In the genomic region with DNA sequence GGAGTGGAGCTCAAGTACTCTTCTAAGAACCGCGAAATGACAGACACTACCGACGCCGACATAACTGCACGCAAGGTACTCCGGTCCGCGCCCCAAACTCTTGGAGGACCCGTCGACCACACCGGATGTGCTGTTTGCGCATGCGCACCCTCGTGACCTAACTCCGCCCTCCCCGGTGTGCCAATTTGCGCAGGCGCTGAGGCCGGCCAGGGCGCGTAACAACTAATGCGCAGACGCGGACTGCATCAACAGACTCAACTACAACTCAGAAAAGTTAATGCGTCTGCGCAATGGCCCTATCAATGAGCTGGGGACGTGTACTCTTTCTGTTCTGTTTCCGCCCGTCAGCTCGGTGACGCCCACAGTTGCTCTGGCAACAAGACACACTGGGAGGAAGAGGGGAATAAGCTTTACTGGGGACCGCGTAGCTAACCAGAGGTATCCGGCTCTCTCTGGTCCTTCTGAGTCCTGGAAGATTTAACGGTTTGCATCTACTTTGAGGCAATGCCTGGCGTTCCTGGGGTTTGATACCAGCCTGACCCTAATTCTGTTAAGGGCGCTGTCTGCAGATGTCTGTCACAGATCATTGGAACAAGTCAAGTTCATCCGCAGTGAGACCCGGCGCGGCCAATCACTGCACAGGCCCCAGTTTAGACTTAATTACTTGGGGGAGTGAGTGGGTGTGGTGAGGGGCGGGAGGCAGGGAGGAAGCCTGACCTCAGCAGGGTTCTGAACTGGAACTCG, we compare ENCODE assay signal across 8 cellular contexts. TPM values are rescaled to one million over a fixed set of nuclear protein-coding genes. Genes with fewer than 3 reads are reported as not detected.
DNase-seq lines count a peak whose midpoint lies in the region; ATAC-seq and TF ChIP-seq lines count a peak whose summit lies in the region.

A gene (minus strand): TSS at position 129 of the 744 bp plus-strand sequence. CDS start 67 bp downstream, at position 62.

- TF ChIP-seq POLR2A in heart left ventricle (IDR thresholded peaks at IDR 0.05) = peak in 1 of 2 donors; percentile 82

- H3K4me1 Mint-ChIP-seq in type B pancreatic cell (ENCODE audit: unreplicated experiment) = peaks cover 34% of the 10 kb centered on the region

- intact Hi-C loops in T-helper 1 cell treated with Interleukin-12 subunit alpha and Interleukin-12 subunit beta and Interleukin-4 antibody, amounts not matched to agents 30 ng/mL and 1 ng/mL, for 36 hours (cut with micrococcal nuclease) = loop anchor here (1.0 to 10.0 kb wide), 22 partner anchors 9 to 1207 kb away; a partner anchor contains a TSS
- intact Hi-C loops in heart left ventricle (cut with DNase I) = loop anchor here in 1 of 10 donors (5.0 kb wide), 1 partner anchor 178 kb away; a partner anchor contains a TSS

- H3K27ac Mint-ChIP-seq in type B pancreatic cell = peak within 1 kb of the TSS; percentile 96

- peak within 1 kb of the TSS; percentile 29 to 94 (median 91) for H3K27ac ChIP-seq in heart left ventricle

- H3K9me3 Mint-ChIP-seq in type B pancreatic cell = no peaks in the 10 kb centered on the region

- H3K36me3 Mint-ChIP-seq in type B pancreatic cell = peaks cover 15% of the 10 kb centered on the region

- peak within 1 kb of the TSS; percentile 93 for H3K4me3 Mint-ChIP-seq in type B pancreatic cell

- H3K4me1 ChIP-seq in heart left ventricle = peaks cover 0 to 52% (median 41%) of the 10 kb centered on the region in 12 donors

- H3K36me3 ChIP-seq in heart left ventricle = peaks cover 0 to 10% (median 0%) of the 10 kb centered on the region in 9 donors

- DNase-seq in GM13976 (ENCODE audit: low spot score) = peak; percentile 98
- DNase-seq in NCI-H146 treated with DMSO at 0.1 percent for 48 hours (lab: John Stamatoyannopoulos, UW; ENCODE audit: unreplicated experiment) = peak; percentile 97
- peak; percentile 99 for DNase-seq in amniotic epithelial cell (ENCODE audit: low read depth)
- peak; percentile 98 to 100 (median 98) for DNase-seq in heart left ventricle
- DNase-seq in pons (ENCODE audit: low spot score) = peak; percentile 100
- DNase-seq in type B pancreatic cell (ENCODE audit: extremely low spot score, unreplicated experiment) = peak; percentile 100

- peak; percentile 89 for ATAC-seq in HG02870 (IDR thresholded peaks at IDR 0.05; ENCODE audit: unreplicated experiment)
- peak; percentile 99 for ATAC-seq in heart left ventricle

- no peaks in the 10 kb centered on the region for H3K27me3 ChIP-seq in heart left ventricle

- TF ChIP-seq CTCF in GM13976 (IDR thresholded peaks at IDR 0.05; ENCODE audit: borderline replicate concordance, control extremely low read depth, extremely low read depth, insufficient read depth, missing control alignments) = no peak
- no peak for TF ChIP-seq CTCF in heart left ventricle (IDR thresholded peaks at IDR 0.05)
- TF ChIP-seq CTCF in type B pancreatic cell (conservative IDR thresholded peaks at IDR 0.05) = no peak

- 0% methylated on average over 17 to 44 of the region's 44 CpGs for WGBS in heart left ventricle, 4 donors

- peaks cover 25% of the 10 kb centered on the region for H3K27me3 Mint-ChIP-seq in type B pancreatic cell

- no peaks in the 10 kb centered on the region for H3K9me3 ChIP-seq in heart left ventricle

- peak within 1 kb of the TSS; percentile 62 to 98 (median 80) for H3K4me3 ChIP-seq in heart left ventricle

- in situ Hi-C loops in GM13976 (cut with MboI; ENCODE audit: low sequenced_read_pairs, unreplicated experiment) = no loop called here

RNA-seq across cellular contexts. Expression of the gene that starts here (rescaled TPM):
- total RNA-seq in T-helper 1 cell treated with Interleukin-12 subunit alpha and Interleukin-12 subunit beta and Interleukin-4 antibody, amounts not matched to agents 30 ng/mL and 1 ng/mL, for 36 hours = 177 and 190 TPM in 2 replicates
- total RNA-seq in heart left ventricle = 100 to 1,000 TPM; 108 to 236 (median 147) TPM
- 100 to 1,000 TPM; 129 to 402 TPM for polyA plus RNA-seq in heart left ventricle
- 191 and 228 TPM in 2 replicates for total RNA-seq in type B pancreatic cell (ENCODE audit: low replicate concordance)

Comparison
In these comparisons a context has a peak if more than half of its experiments do, and no peak if none do; other contexts are left out.
1. Peak in every context shown above with its lines: DNase-seq, ATAC-seq, H3K4me3 ChIP-seq and H3K27ac ChIP-seq.